In genomic region chr10:11002485-11002884, GRCh38 we compare ENCODE assay signal across 38 cellular contexts. TPM values are rescaled to one million over a fixed set of nuclear protein-coding genes. Genes with fewer than 3 reads are reported as not detected.
DNase-seq lines count a peak whose midpoint lies in the region; ATAC-seq, FAIRE-seq and TF ChIP-seq lines count a peak whose summit lies in the region.
"Had no signal": no experiment of that assay in that cellular context is flagged by ENCODE, and none has a peak within 500 bp of the region (broad histone marks: within the 10 kb centered on the region; RNA-seq: fewer than 3 reads in every experiment).

No MANE protein-coding gene starts in this region.

- H2AK5ac ChIP-seq in IMR-90 (ENCODE audit: low read depth, low read length), result no peak overlapping the region

- peak overlapping the region; percentile 6 for H3K27ac Mint-ChIP-seq in T-helper 17 cell
- H3K27ac Mint-ChIP-seq: B cell; CD14-positive monocyte; CD4-positive, alpha-beta memory T cell; CD4-positive, alpha-beta T cell; CD4-positive, CD25-positive, alpha-beta regulatory T cell; CD8-positive, alpha-beta memory T cell; CD8-positive, alpha-beta T cell had no signal

- no peak overlapping the region for H3K4me3 ChIP-seq in IMR-90 (ENCODE audit: insufficient read depth, low read depth, low read length)
- no peak overlapping the region for H3K4me3 ChIP-seq in esophagus muscularis mucosa
- H3K4me3 ChIP-seq in tibial nerve, result no peak overlapping the region
- no peak overlapping the region for H3K4me3 ChIP-seq in GM23248
- H3K4me3 ChIP-seq in small intestine (ENCODE audit: low read depth in 1 of 2, low read length in 2 of 2), result no peak overlapping the region
- no peak overlapping the region for H3K4me3 ChIP-seq in PC-9
- H3K4me3 ChIP-seq: A549; BLaER1; BLaER1 treated with 17β-estradiol and CSF1 and Interleukin-3, amounts not matched to agents 10 nM and 100 nM had no signal

- H3K27me3 ChIP-seq in IMR-90 (ENCODE audit: control insufficient read depth, insufficient read depth, low read length), result peaks cover 3% of the 10 kb centered on the region
- H3K27me3 ChIP-seq in esophagus muscularis mucosa, result no peaks in the 10 kb centered on the region
- H3K27me3 ChIP-seq in tibial nerve, result no peaks in the 10 kb centered on the region
- no peaks in the 10 kb centered on the region for H3K27me3 ChIP-seq in GM23248 (replicated peaks; ENCODE audit: insufficient read depth)
- H3K27me3 ChIP-seq in small intestine (ENCODE audit: control insufficient read depth in 2 of 2, insufficient read depth in 2 of 2, low read length in 2 of 2), result no peaks in the 10 kb centered on the region
- H3K27me3 ChIP-seq in PC-9 (ENCODE audit: insufficient read depth, low read depth), result peaks cover 25% of the 10 kb centered on the region
- H3K27me3 ChIP-seq: BE2C; BLaER1; BLaER1 treated with 17β-estradiol and CSF1 and Interleukin-3, amounts not matched to agents 10 nM and 100 nM had no signal

- H2BK120ac ChIP-seq in IMR-90 (ENCODE audit: low read depth, low read length), result no peak overlapping the region

- TF ChIP-seq RAD21 in IMR-90 (IDR thresholded peaks at IDR 0.05; ENCODE audit: low read length), result no peak

- H4K20me1 ChIP-seq in IMR-90 (ENCODE audit: insufficient read depth, low read length) (no peaks in the 10 kb centered on the region), GM23248 (ENCODE audit: insufficient read depth) (no peaks in the 10 kb centered on the region), PC-9 (ENCODE audit: insufficient read depth) (no peaks in the 10 kb centered on the region)
- H4K20me1 ChIP-seq: BLaER1; BLaER1 treated with 17β-estradiol and CSF1 and Interleukin-3, amounts not matched to agents 10 nM and 100 nM had no signal

- TF ChIP-seq CTCF in IMR-90 (conservative IDR thresholded peaks at IDR 0.05; ENCODE audit: low read depth, low read length), result no peak
- no peak for TF ChIP-seq CTCF in esophagus muscularis mucosa (IDR thresholded peaks at IDR 0.05)
- TF ChIP-seq CTCF in tibial nerve (IDR thresholded peaks at IDR 0.05), result no peak
- TF ChIP-seq CTCF in PC-9 (conservative IDR thresholded peaks at IDR 0.05), result no peak

- H2AK9ac ChIP-seq in IMR-90 (replicated peaks; ENCODE audit: low read depth, low read length, poor library complexity), result no peak overlapping the region

- no peak overlapping the region for H3K14ac ChIP-seq in IMR-90 (replicated peaks; ENCODE audit: low read depth, low read length)

- intact Hi-C loops in IMR-90 (cut with micrococcal nuclease) (no loop called here), esophagus muscularis mucosa (cut with DNase I) (no loop called here), PC-9 (cut with micrococcal nuclease; ENCODE audit: unreplicated experiment) (no loop called here)

- H2AFZ ChIP-seq in IMR-90 (replicated peaks; ENCODE audit: low read length, poor library complexity) (peak overlapping the region; percentile 32), GM23248 (no peak overlapping the region), PC-9 (no peak overlapping the region)

- H4K91ac ChIP-seq in IMR-90 (ENCODE audit: insufficient read depth, low read depth, low read length), result no peak overlapping the region

- H4K5ac ChIP-seq in IMR-90 (ENCODE audit: low read depth, low read length), result no peak overlapping the region

- H3K27me3 Mint-ChIP-seq in T-helper 17 cell, result peaks cover 73% of the 10 kb centered on the region

- H3K4me3 Mint-ChIP-seq in T-helper 17 cell, result no peak overlapping the region
- H3K4me3 Mint-ChIP-seq: B cell; CD14-positive monocyte; CD4-positive, alpha-beta memory T cell; CD4-positive, alpha-beta T cell; CD4-positive, CD25-positive, alpha-beta regulatory T cell; CD8-positive, alpha-beta memory T cell; CD8-positive, alpha-beta T cell had no signal

- dilution Hi-C loops in IMR-90 (cut with HindIII; ENCODE audit: low sequenced_read_pairs, unreplicated experiment), result no loop called here

- H3K23ac ChIP-seq in IMR-90 (ENCODE audit: low read depth, low read length), result no peak overlapping the region

- no peak overlapping the region for H3K4me2 ChIP-seq in IMR-90 (ENCODE audit: low read depth, low read length)
- H3K4me2 ChIP-seq in GM23248 (ENCODE audit: unreplicated experiment), result no peak overlapping the region
- H3K4me2 ChIP-seq in PC-9, result no peak overlapping the region
- H3K4me2 ChIP-seq: A549; BLaER1; BLaER1 treated with 17β-estradiol and CSF1 and Interleukin-3, amounts not matched to agents 10 nM and 100 nM had no signal

- H3K36me3 ChIP-seq in IMR-90 (ENCODE audit: control insufficient read depth, insufficient read depth, low read length) (no peaks in the 10 kb centered on the region), esophagus muscularis mucosa (no peaks in the 10 kb centered on the region), tibial nerve (no peaks in the 10 kb centered on the region), GM23248 (ENCODE audit: low read depth) (no peaks in the 10 kb centered on the region), small intestine (ENCODE audit: control insufficient read depth in 2 of 2, insufficient read depth in 2 of 2, low read length in 2 of 2) (no peaks in the 10 kb centered on the region), PC-9 (ENCODE audit: low read depth) (no peaks in the 10 kb centered on the region)
- H3K36me3 ChIP-seq: BE2C; BLaER1; BLaER1 treated with 17β-estradiol and CSF1 and Interleukin-3, amounts not matched to agents 10 nM and 100 nM had no signal

- H2BK20ac ChIP-seq in IMR-90 (ENCODE audit: low read depth, low read length), result no peak overlapping the region

- H3K9me2 ChIP-seq in GM23248 (ENCODE audit: insufficient read depth) (no peaks in the 10 kb centered on the region; the same call in 1 of the 2 replicates), PC-9 (ENCODE audit: insufficient read depth) (no peaks in the 10 kb centered on the region)

- no peak overlapping the region for H3K18ac ChIP-seq in IMR-90 (ENCODE audit: low read depth, low read length)

- CTCF ChIA-PET in IMR-90 (lab: Yijun Ruan, JAX), result no interaction called here
- CTCF ChIA-PET in PC-9 (lab: Charles Lee), result no interaction called here

- in situ Hi-C loops in IMR-90 (cut with MboI; ENCODE audit: low sequenced_read_pairs), result no loop called here
- in situ Hi-C loops in GM23248 (cut with MboI), result no loop called here

- TF ChIP-seq EP300 in esophagus muscularis mucosa (IDR thresholded peaks at IDR 0.05) (no peak), tibial nerve (IDR thresholded peaks at IDR 0.05) (no peak)

- H3K9ac ChIP-seq in IMR-90 (ENCODE audit: low read depth, low read length) (no peak overlapping the region), GM23248 (no peak overlapping the region)
- H3K9ac ChIP-seq: BLaER1; BLaER1 treated with 17β-estradiol and CSF1 and Interleukin-3, amounts not matched to agents 10 nM and 100 nM had no signal

- ATAC-seq in IMR-90 (ENCODE audit: low read depth), result no peak
- no peak for ATAC-seq in T-helper 17 cell
- ATAC-seq in activated CD4-positive, CD25-positive, alpha-beta regulatory T cell treated with anti-CD3 and anti-CD28 coated beads, Interleukin-2, amount 50 U/mL, for 24 hours, result no peak
- ATAC-seq: A549; CD8-positive, alpha-beta T cell had no signal

- H3K36me3 Mint-ChIP-seq in T-helper 17 cell (ENCODE audit: low read depth), result no peaks in the 10 kb centered on the region
- H3K36me3 Mint-ChIP-seq: CD14-positive monocyte; CD4-positive, CD25-positive, alpha-beta regulatory T cell; CD8-positive, alpha-beta T cell had no signal

- POLR2A ChIA-PET in IMR-90 (lab: Charles Lee; ENCODE audit: unreplicated experiment) (no interaction called here), PC-9 (lab: Charles Lee; ENCODE audit: unreplicated experiment) (no interaction called here)

- no peak for DNase-seq in IMR-90
- no peak for DNase-seq in T-helper 17 cell
- peak; percentile 53 for DNase-seq in esophagus muscularis mucosa (ENCODE audit: extremely low spot score)
- no peak for DNase-seq in tibial nerve (ENCODE audit: low spot score in 2 of 2)
- no peak for DNase-seq in GM23248
- DNase-seq in small intestine, result no peak
- DNase-seq in PC-9, result no peak
- DNase-seq: 8988T; ACHN; AML-193; BE2C; C1 segment of cervical spinal cord; Caco-2; Calu3; CD4-positive, alpha-beta memory T cell; CD4-positive, alpha-beta T cell; CD4-positive, CD25-positive, alpha-beta regulatory T cell; CD8-positive, alpha-beta memory T cell; CD8-positive, alpha-beta T cell; COR-L47; DMS 273 treated with DMSO at 0.1 percent for 48 hours; DMS153; DMS53; DMS79; DMS79 treated with DMSO at 0.1 percent for 48 hours; DND-41; EL had no signal

- H3K4me1 ChIP-seq in IMR-90 (ENCODE audit: control insufficient read depth, insufficient read depth, low read length) (no peaks in the 10 kb centered on the region), esophagus muscularis mucosa (peaks cover 0 to 9% (median 5%) of the 10 kb centered on the region in 4 donors), tibial nerve (peaks cover 0 to 23% (median 0%) of the 10 kb centered on the region in 4 donors), GM23248 (ENCODE audit: insufficient read depth) (peaks cover 5% of the 10 kb centered on the region; the same call in 1 of the 2 replicates), small intestine (ENCODE audit: control insufficient read depth in 2 of 2, insufficient read depth in 1 of 2, low read depth in 1 of 2, low read length in 1 of 2) (no peaks in the 10 kb centered on the region), PC-9 (replicated peaks; ENCODE audit: insufficient read depth) (no peaks in the 10 kb centered on the region)
- H3K4me1 ChIP-seq: A549; BE2C; BLaER1; BLaER1 treated with 17β-estradiol and CSF1 and Interleukin-3, amounts not matched to agents 10 nM and 100 nM; Caco-2 had no signal

- H3K56ac ChIP-seq in IMR-90 (ENCODE audit: extremely low read depth, insufficient read depth, low read length), result no peak overlapping the region

- H2BK5ac ChIP-seq in IMR-90 (ENCODE audit: low read depth, low read length, poor library complexity, severe bottlenecking), result no peak overlapping the region

- FAIRE-seq in small intestine (lab: Jason Lieb, UNC), result no peak
- FAIRE-seq: A204.1, A549, D721Med had no signal

- H3K4me1 Mint-ChIP-seq in T-helper 17 cell, result no peaks in the 10 kb centered on the region
- H3K4me1 Mint-ChIP-seq: B cell; CD14-positive monocyte; CD4-positive, alpha-beta memory T cell; CD4-positive, CD25-positive, alpha-beta regulatory T cell; CD8-positive, alpha-beta memory T cell had no signal

- 0 out of 2 replicates have a peak, but pooled peaks cover under 1% of the 10 kb centered on the region for H3F3A ChIP-seq in GM23248 (ENCODE audit: insufficient read depth)
- no peaks in the 10 kb centered on the region for H3F3A ChIP-seq in PC-9 (ENCODE audit: insufficient read depth, low read depth)

- no peak overlapping the region for H3K27ac ChIP-seq in IMR-90 (ENCODE audit: insufficient read depth, low read length)
- H3K27ac ChIP-seq in esophagus muscularis mucosa (replicated peaks in 1 of 4), result no peak overlapping the region
- H3K27ac ChIP-seq in tibial nerve, result peak overlapping the region in 3 of 4 donors; percentile 25 to 98 (median 94)
- H3K27ac ChIP-seq in GM23248, result no peak overlapping the region
- H3K27ac ChIP-seq in small intestine (ENCODE audit: low read depth in 1 of 2, low read length in 1 of 2), result no peak overlapping the region
- H3K27ac ChIP-seq in PC-9, result no peak overlapping the region
- H3K27ac ChIP-seq: 22Rv1; A549; BLaER1; BLaER1 treated with 17β-estradiol and CSF1 and Interleukin-3, amounts not matched to agents 10 nM and 100 nM; C4-2B had no signal

- WGBS in IMR-90 (ENCODE audit: extremely low coverage in 2 of 2, insufficient read length in 1 of 2), 2 experiments, result no CpG with 5 or more reads among the region's 5 CpGs
- WGBS in esophagus muscularis mucosa, result 95% methylated on average over 5 of the region's 5 CpGs
- WGBS in tibial nerve, 2 donors, result 74 to 81% methylated on average over 5 of the region's 5 CpGs
- WGBS in GM23248 (ENCODE audit: low coverage in 1 of 2, low lambda C conversion rate in 2 of 2, missing lambda C conversion rate in 2 of 2), 2 experiments, result 77 to 80% methylated on average over 5 of the region's 5 CpGs
- WGBS in small intestine, 3 donors, result 90 to 94% (median 90%) methylated on average over 5 of the region's 5 CpGs

- no peak overlapping the region for H3K4ac ChIP-seq in IMR-90 (ENCODE audit: low read depth, low read length)

- H3K79me2 ChIP-seq in GM23248 (ENCODE audit: insufficient read depth) (no peaks in the 10 kb centered on the region), PC-9 (ENCODE audit: low read depth) (no peaks in the 10 kb centered on the region)

- no peaks in the 10 kb centered on the region for H3K9me1 ChIP-seq in IMR-90 (ENCODE audit: insufficient read depth, low read length)

- no peak overlapping the region for H4K8ac ChIP-seq in IMR-90 (ENCODE audit: low read depth in 2 of 2, low read length in 2 of 2)

- no peak overlapping the region for H2BK15ac ChIP-seq in IMR-90 (ENCODE audit: low read depth, low read length)

- no peaks in the 10 kb centered on the region for H3K79me1 ChIP-seq in IMR-90 (ENCODE audit: low read depth in 1 of 2, low read length in 2 of 2)

- TF ChIP-seq POLR2A in IMR-90 (IDR thresholded peaks at IDR 0.05; ENCODE audit: low read depth, low read length) (no peak), esophagus muscularis mucosa (IDR thresholded peaks at IDR 0.05; ENCODE audit: low read depth) (no peak), tibial nerve (IDR thresholded peaks at IDR 0.05) (no peak)

- H3K9me3 ChIP-seq in IMR-90 (ENCODE audit: control insufficient read depth, insufficient read depth, low read length) (no peaks in the 10 kb centered on the region), T-helper 17 cell (ENCODE audit: control insufficient read depth, low read length, poor library complexity, severe bottlenecking) (no peaks in the 10 kb centered on the region), esophagus muscularis mucosa (no peaks in the 10 kb centered on the region), tibial nerve (no peaks in the 10 kb centered on the region), GM23248 (ENCODE audit: low read depth) (no peaks in the 10 kb centered on the region), small intestine (ENCODE audit: control insufficient read depth, low read depth) (no peaks in the 10 kb centered on the region), PC-9 (ENCODE audit: insufficient read depth, low read depth) (no peaks in the 10 kb centered on the region)
- H3K9me3 ChIP-seq: A549, BE2C, Caco-2 had no signal

- BruUV-seq in IMR-90 (replicated peaks; lab: Mats Ljungman, UMichigan), result no TSS peak
- no TSS peak for BruUV-seq in PC-9 (replicated peaks; lab: Mats Ljungman, UMichigan)

RNA-seq across cellular contexts. Expression of gene CELF2, which starts 15.2 kb away (rescaled TPM):
- 5.6 and 6.6 TPM in 2 replicates for total RNA-seq in IMR-90 (2012; rRNA removed)
- polyA plus RNA-seq in IMR-90 (2012; rRNA removed), result 3.5 and 3.6 TPM in 2 replicates
- polyA plus RNA-seq in IMR-90 (2012; cell fraction: cytosol; rRNA removed), result 3.6 and 5.0 TPM in 2 replicates
- polyA plus RNA-seq in IMR-90 (2012; cell fraction: nucleus; rRNA removed; ENCODE audit: low replicate concordance), result 2.0 and 2.9 TPM in 2 replicates
- total RNA-seq in T-helper 17 cell, result 100 to 1,000 TPM; 201 to 202 TPM
- 100 to 1,000 TPM in 3 of 4 donors, 10 to 100 TPM in 1; 81.8 to 128 (median 104) TPM for total RNA-seq in esophagus muscularis mucosa
- 100 to 1,000 TPM; 106 to 127 (median 120) TPM for total RNA-seq in tibial nerve
- 10.6 and 14.4 TPM in 2 replicates for total RNA-seq in GM23248 (2014; rRNA removed; shearing (Covaris generic))
- polyA plus RNA-seq in GM23248 (2016; fragmentation: Nextera tagmentation; extraction: Ambion mirVana), result 26.5 and 27.5 TPM in 2 replicates
- polyA plus RNA-seq in small intestine, result 10 to 100 TPM in 1 of 3 donors, 1 to 10 TPM in 2; 1.8 to 11.6 (median 4.1) TPM
- total RNA-seq in PC-9 (2021), result not detected in 2 replicates
- total RNA-seq: A673, Calu3 had no signal

Comparison
In these comparisons a context has a peak if more than half of its experiments do, and no peak if none do; other contexts are left out.
1. H3K27ac ChIP-seq: peak in tibial nerve (3 of 4); none in IMR-90 (single experiment), esophagus muscularis mucosa (0 of 4), GM23248 (single experiment), small intestine (0 of 2) and PC-9 (single experiment).